ENCODE assay signal across 13 cellular contexts in the genomic region with DNA sequence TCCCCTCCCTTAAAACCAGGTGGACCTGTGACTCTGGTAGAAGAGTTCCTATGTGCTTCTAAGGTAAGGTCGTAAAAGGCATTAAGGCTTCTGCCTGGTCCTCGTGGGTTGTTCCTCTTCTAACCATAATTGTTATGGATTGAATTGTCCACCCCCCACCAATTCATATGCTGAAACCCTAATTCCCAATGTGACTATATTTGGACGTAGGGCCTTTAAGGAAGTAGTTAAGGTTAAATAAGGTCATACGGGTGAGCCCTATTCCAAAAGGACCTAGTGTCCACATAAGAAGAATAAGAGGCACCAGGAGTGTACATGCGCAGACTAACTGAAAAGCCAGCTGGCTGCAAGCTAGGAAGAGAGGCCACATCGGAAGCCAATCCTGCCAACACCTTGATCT. TPM values are rescaled to one million over a fixed set of nuclear protein-coding genes. Genes with fewer than 3 reads are reported as not detected.
A peak's percentile ranks its signal among the peaks of the same experiment; 100 is the strongest.
DNase-seq lines count a peak whose midpoint lies in the region; ATAC-seq and TF ChIP-seq lines count a peak whose summit lies in the region.
"Had no signal": no experiment of that assay in that cellular context is flagged by ENCODE, and none has a peak within 500 bp of the region (broad histone marks: within the 10 kb centered on the region; RNA-seq: fewer than 3 reads in every experiment).

No MANE protein-coding gene starts in this region.

- H3K27me3 ChIP-seq in naive thymus-derived CD4-positive, alpha-beta T cell (ENCODE audit: control insufficient read depth in 2 of 2, insufficient read depth in 2 of 2, low read length in 2 of 2), result no peaks in the 10 kb centered on the region
- H3K27me3 ChIP-seq in right atrium auricular region, result no peaks in the 10 kb centered on the region
- H3K27me3 ChIP-seq: MG63, stomach had no signal

- no peaks in the 10 kb centered on the region for H3K9me3 ChIP-seq in naive thymus-derived CD4-positive, alpha-beta T cell (ENCODE audit: control insufficient read depth in 2 of 3, low read length in 3 of 3)
- no peaks in the 10 kb centered on the region for H3K9me3 ChIP-seq in right atrium auricular region
- H3K9me3 ChIP-seq: MG63, stomach had no signal

- H3K27ac Mint-ChIP-seq in activated T-helper 1 cell treated with anti-CD3 and anti-CD28 coated beads, Interleukin-12 subunit alpha, Interleukin-12 subunit beta, Interleukin-2, Interleukin-4 antibody, amounts not matched to agents 30 ng/mL and 10 ng/mL and 1 ng/mL, durations not matched to agents 14 hours and 24 hours and 36 hours, result peak overlapping the region; percentile 4
- peak overlapping the region in 5 of 9 donors; percentile 6 to 97 (median 56) for H3K27ac Mint-ChIP-seq in naive thymus-derived CD4-positive, alpha-beta T cell

- POLR2A ChIA-PET in naive thymus-derived CD4-positive, alpha-beta T cell (lab: Charles Lee), result no interaction called here

- H3K27ac ChIP-seq in naive thymus-derived CD4-positive, alpha-beta T cell (ENCODE audit: low read depth, low read length), result peak overlapping the region; percentile 89
- H3K27ac ChIP-seq in right atrium auricular region, result no peak overlapping the region

- no peaks in the 10 kb centered on the region for H3K9me3 Mint-ChIP-seq in activated T-helper 1 cell treated with anti-CD3 and anti-CD28 coated beads, Interleukin-12 subunit alpha, Interleukin-12 subunit beta, Interleukin-2, Interleukin-4 antibody, amounts not matched to agents 30 ng/mL and 10 ng/mL and 1 ng/mL, durations not matched to agents 14 hours and 24 hours and 36 hours
- H3K9me3 Mint-ChIP-seq in naive thymus-derived CD4-positive, alpha-beta T cell, result peaks cover 0 to 6% (median 0%) of the 10 kb centered on the region in 11 donors

- ATAC-seq in naive thymus-derived CD4-positive, alpha-beta T cell, result no peak
- no peak for ATAC-seq in GM18907 (IDR thresholded peaks at IDR 0.05; ENCODE audit: unreplicated experiment)
- ATAC-seq in HG02610 (IDR thresholded peaks at IDR 0.05; ENCODE audit: unreplicated experiment), result no peak
- ATAC-seq: left lobe of liver had no signal

- CTCF ChIA-PET in naive thymus-derived CD4-positive, alpha-beta T cell (lab: Charles Lee), result interaction anchor here (1.0 kb wide), 1 partner anchor 60 kb away, joined by 3 read pairs; no protein-coding TSS in a partner anchor

- H3K4me1 Mint-ChIP-seq in activated T-helper 1 cell treated with anti-CD3 and anti-CD28 coated beads, Interleukin-12 subunit alpha, Interleukin-12 subunit beta, Interleukin-2, Interleukin-4 antibody, amounts not matched to agents 30 ng/mL and 10 ng/mL and 1 ng/mL, durations not matched to agents 14 hours and 24 hours and 36 hours (ENCODE audit: low read depth), result peaks cover 56% of the 10 kb centered on the region
- peaks cover 39 to 72% (median 58%) of the 10 kb centered on the region in 7 donors for H3K4me1 Mint-ChIP-seq in naive thymus-derived CD4-positive, alpha-beta T cell

- DNase-seq in CD1c-positive myeloid dendritic cell (ENCODE audit: extremely low spot score), result peak; percentile 77
- no peak for DNase-seq in HFF-Myc (ENCODE audit: extremely low read depth, low read depth)
- DNase-seq in activated T-helper 1 cell treated with anti-CD3 and anti-CD28 coated beads, Interleukin-12 subunit alpha, Interleukin-12 subunit beta, Interleukin-2, Interleukin-4 antibody, amounts not matched to agents 30 ng/mL and 10 ng/mL and 1 ng/mL, durations not matched to agents 14 hours and 24 hours and 36 hours (ENCODE audit: low spot score), result no peak
- DNase-seq in naive thymus-derived CD4-positive, alpha-beta T cell, result no peak
- no peak for DNase-seq in NCI-H1048 (lab: John Stamatoyannopoulos, UW)
- DNase-seq in right atrium auricular region (ENCODE audit: low spot score), result no peak
- DNase-seq: activated CD4-positive, CD25-positive, alpha-beta regulatory T cell; MG63; small intestine; stomach had no signal

- peaks cover 0 to 20% (median 0%) of the 10 kb centered on the region in 3 experiments for H3K36me3 ChIP-seq in naive thymus-derived CD4-positive, alpha-beta T cell (ENCODE audit: control insufficient read depth in 2 of 3, insufficient read depth in 3 of 3, low read length in 3 of 3)
- peaks cover 8% of the 10 kb centered on the region for H3K36me3 ChIP-seq in right atrium auricular region

- intact Hi-C loops in activated T-helper 1 cell treated with anti-CD3 and anti-CD28 coated beads, Interleukin-12 subunit alpha, Interleukin-12 subunit beta, Interleukin-2, Interleukin-4 antibody, amounts not matched to agents 30 ng/mL and 10 ng/mL and 1 ng/mL, durations not matched to agents 14 hours and 24 hours and 36 hours (cut with micrococcal nuclease), result loop anchor here (2.0 to 5.0 kb wide), 6 partner anchors 307 to 551 kb away; partner anchors contain the start of genes ARIH1, HEXA, PARP6 and PKM
- intact Hi-C loops in naive thymus-derived CD4-positive, alpha-beta T cell (cut with micrococcal nuclease), result loop anchor here (2.0 to 10.0 kb wide), 10 partner anchors 41 to 1763 kb away; partner anchors contain the start of genes ARID3B (in 1 of the 2), HEXA (in 1 of the 2), PML (in 1 of the 2) and STOML1 (in 1 of the 2)

- TF ChIP-seq CTCF in HFF-Myc (IDR thresholded peaks at IDR 0.05; ENCODE audit: low read depth, low read length, missing control alignments) (no peak), right atrium auricular region (IDR thresholded peaks at IDR 0.05) (no peak)

- H3K36me3 Mint-ChIP-seq in activated T-helper 1 cell treated with anti-CD3 and anti-CD28 coated beads, Interleukin-12 subunit alpha, Interleukin-12 subunit beta, Interleukin-2, Interleukin-4 antibody, amounts not matched to agents 30 ng/mL and 10 ng/mL and 1 ng/mL, durations not matched to agents 14 hours and 24 hours and 36 hours (ENCODE audit: low read depth), result peaks cover 37% of the 10 kb centered on the region
- H3K36me3 Mint-ChIP-seq in naive thymus-derived CD4-positive, alpha-beta T cell, result peaks cover 17 to 40% (median 28%) of the 10 kb centered on the region in 5 donors

- H3K27me3 Mint-ChIP-seq in activated T-helper 1 cell treated with anti-CD3 and anti-CD28 coated beads, Interleukin-12 subunit alpha, Interleukin-12 subunit beta, Interleukin-2, Interleukin-4 antibody, amounts not matched to agents 30 ng/mL and 10 ng/mL and 1 ng/mL, durations not matched to agents 14 hours and 24 hours and 36 hours (ENCODE audit: insufficient read depth), result no peaks in the 10 kb centered on the region
- no peaks in the 10 kb centered on the region for H3K27me3 Mint-ChIP-seq in naive thymus-derived CD4-positive, alpha-beta T cell

- H3K4me3 ChIP-seq in HFF-Myc (replicated peaks; ENCODE audit: low read depth, low read length) (peak overlapping the region; percentile 94), right atrium auricular region (no peak overlapping the region)
- H3K4me3 ChIP-seq in naive thymus-derived CD4-positive, alpha-beta T cell (ENCODE audit: low read length), result no peak overlapping the region

- peak overlapping the region; percentile 92 for H3K4me3 Mint-ChIP-seq in activated T-helper 1 cell treated with anti-CD3 and anti-CD28 coated beads, Interleukin-12 subunit alpha, Interleukin-12 subunit beta, Interleukin-2, Interleukin-4 antibody, amounts not matched to agents 30 ng/mL and 10 ng/mL and 1 ng/mL, durations not matched to agents 14 hours and 24 hours and 36 hours
- peak overlapping the region; percentile 14 to 97 (median 86) for H3K4me3 Mint-ChIP-seq in naive thymus-derived CD4-positive, alpha-beta T cell

- peaks cover 19 to 39% of the 10 kb centered on the region in 2 donors for H3K4me1 ChIP-seq in naive thymus-derived CD4-positive, alpha-beta T cell (ENCODE audit: control insufficient read depth in 2 of 2, insufficient read depth in 2 of 2, low read length in 2 of 2)
- H3K4me1 ChIP-seq in right atrium auricular region, result peaks cover 0 to 27% of the 10 kb centered on the region in 2 donors

RNA-seq across cellular contexts. Expression of gene ADPGK, which starts 1.9 kb away (rescaled TPM):
- total RNA-seq in activated T-helper 1 cell treated with anti-CD3 and anti-CD28 coated beads, Interleukin-12 subunit alpha, Interleukin-12 subunit beta, Interleukin-2, Interleukin-4 antibody, amounts not matched to agents 30 ng/mL and 10 ng/mL and 1 ng/mL, durations not matched to agents 14 hours and 24 hours and 36 hours, result 94.0 and 101 TPM in 2 replicates
- total RNA-seq in naive thymus-derived CD4-positive, alpha-beta T cell, result 100 to 1,000 TPM in 1 of 5 experiments, 10 to 100 TPM in 4; 96.2 to 129 (median 98.2) TPM
- 100 to 1,000 TPM in 1 of 2 donors, 10 to 100 TPM in 1; 79.8 to 107 TPM for polyA plus RNA-seq in naive thymus-derived CD4-positive, alpha-beta T cell
- 10 to 100 TPM; 10.4 to 16.3 TPM for total RNA-seq in right atrium auricular region
